In the genomic region with DNA sequence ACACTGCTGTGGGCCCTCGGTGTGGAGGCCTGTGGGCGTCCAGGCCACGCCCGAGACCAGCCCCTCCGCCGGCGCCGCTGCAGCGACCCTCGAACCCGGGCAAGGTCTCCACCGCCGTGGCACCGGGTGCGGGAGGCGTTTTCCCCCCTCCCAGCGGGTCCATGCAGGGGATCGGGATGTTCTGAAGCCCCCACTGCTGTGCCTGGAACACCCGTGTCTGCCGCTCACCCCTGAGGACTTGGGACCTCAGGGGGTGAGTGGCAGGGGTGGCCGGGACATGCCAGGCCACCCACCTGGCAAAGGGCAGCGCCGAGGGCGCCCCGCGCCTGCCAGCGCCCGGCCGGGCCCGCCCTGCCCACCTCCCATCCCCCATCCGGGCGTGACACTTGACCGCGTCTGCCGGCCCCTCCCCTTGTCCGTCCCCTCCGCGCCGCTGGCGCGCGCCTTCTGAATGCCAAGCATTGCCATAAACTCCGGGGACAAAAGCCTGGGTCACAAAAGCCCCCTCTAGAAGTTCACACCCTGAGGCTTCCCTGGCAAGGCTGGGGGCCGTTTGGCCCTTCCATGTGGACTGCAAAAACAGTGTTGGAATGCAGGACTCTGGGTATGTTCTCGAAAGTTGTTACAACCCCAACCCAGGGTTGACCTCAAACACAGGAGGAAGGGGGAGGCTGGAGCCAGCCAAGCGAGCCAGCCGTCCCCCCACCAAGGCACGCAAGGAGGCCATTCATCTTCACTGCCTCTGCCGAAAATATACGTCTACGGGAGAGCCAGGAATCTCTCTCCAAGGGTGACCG, we compare ENCODE assay signal across 8 cellular contexts. TPM values are rescaled to one million over a fixed set of nuclear protein-coding genes. Genes with fewer than 3 reads are reported as not detected.
DNase-seq lines count a peak whose midpoint lies in the region; ATAC-seq and TF ChIP-seq lines count a peak whose summit lies in the region.

No MANE protein-coding gene starts in this region.

- H3K27me3 Mint-ChIP-seq in CD4-positive, alpha-beta memory T cell: no peaks in the 10 kb centered on the region
- no peaks in the 10 kb centered on the region for H3K27me3 Mint-ChIP-seq in activated CD8-positive, alpha-beta memory T cell treated with anti-CD3 and anti-CD28 coated beads, Interleukin-2, amount 10 ng/mL, durations not matched to agents 7 days and 5 days
- H3K27me3 Mint-ChIP-seq in nephron (ENCODE audit: low read depth): no peaks in the 10 kb centered on the region

- peaks cover 4% of the 10 kb centered on the region for H3K4me1 ChIP-seq in CD4-positive, alpha-beta memory T cell (ENCODE audit: insufficient read depth, low read length)
- no peaks in the 10 kb centered on the region for H3K4me1 ChIP-seq in uterus

- TF ChIP-seq POLR2A in uterus (IDR thresholded peaks at IDR 0.05): no peak

- H3K36me3 Mint-ChIP-seq in CD4-positive, alpha-beta memory T cell: peaks cover 3 to 18% of the 10 kb centered on the region in 2 donors
- H3K36me3 Mint-ChIP-seq in activated CD8-positive, alpha-beta memory T cell treated with anti-CD3 and anti-CD28 coated beads, Interleukin-2, amount 10 ng/mL, durations not matched to agents 7 days and 5 days: peaks cover 3% of the 10 kb centered on the region
- no peaks in the 10 kb centered on the region for H3K36me3 Mint-ChIP-seq in nephron (ENCODE audit: low read depth)

- POLR2A ChIA-PET in CD4-positive, alpha-beta memory T cell (lab: Charles Lee; ENCODE audit: partially characterized antibody): interaction anchor here (0.6 to 1.4 kb wide), 4 partner anchors 10 to 357 kb away, joined by 3 to 7 read pairs (median 4); no protein-coding TSS in a partner anchor

- H3K4me1 Mint-ChIP-seq in CD4-positive, alpha-beta memory T cell: peaks cover 2 to 13% (median 4%) of the 10 kb centered on the region in 4 donors
- H3K4me1 Mint-ChIP-seq in activated CD8-positive, alpha-beta memory T cell treated with anti-CD3 and anti-CD28 coated beads, Interleukin-2, amount 10 ng/mL, durations not matched to agents 7 days and 5 days: peaks cover 6% of the 10 kb centered on the region
- peaks cover 80% of the 10 kb centered on the region for H3K4me1 Mint-ChIP-seq in nephron

- ATAC-seq in GM19351 (IDR thresholded peaks at IDR 0.05; ENCODE audit: unreplicated experiment): peak; percentile 37
- ATAC-seq in activated CD8-positive, alpha-beta memory T cell treated with anti-CD3 and anti-CD28 coated beads, Interleukin-2, amount 10 ng/mL, durations not matched to agents 7 days and 5 days: peak; percentile 12

- no peak for TF ChIP-seq CTCF in fibroblast of villous mesenchyme (IDR thresholded peaks at IDR 0.05; ENCODE audit: insufficient read depth, low read depth, low read length)
- no peak for TF ChIP-seq CTCF in nephron (IDR thresholded peaks at IDR 0.05; ENCODE audit: unreplicated experiment in 3 of 3)
- TF ChIP-seq CTCF in uterus (IDR thresholded peaks at IDR 0.05): no peak

- H3K27me3 ChIP-seq in CD4-positive, alpha-beta memory T cell (ENCODE audit: insufficient read depth, low read length): no peaks in the 10 kb centered on the region
- H3K27me3 ChIP-seq in uterus: no peaks in the 10 kb centered on the region

- peaks cover 0 to 5% (median 0%) of the 10 kb centered on the region in 8 donors for H3K9me3 Mint-ChIP-seq in CD4-positive, alpha-beta memory T cell
- H3K9me3 Mint-ChIP-seq in activated CD8-positive, alpha-beta memory T cell treated with anti-CD3 and anti-CD28 coated beads, Interleukin-2, amount 10 ng/mL, durations not matched to agents 7 days and 5 days (ENCODE audit: low read depth): no peaks in the 10 kb centered on the region
- no peaks in the 10 kb centered on the region for H3K9me3 Mint-ChIP-seq in nephron

- CTCF ChIA-PET in CD4-positive, alpha-beta memory T cell (lab: Charles Lee; ENCODE audit: partially characterized antibody): no interaction called here
- CTCF ChIA-PET in activated CD8-positive, alpha-beta memory T cell treated with anti-CD3 and anti-CD28 coated beads, Interleukin-2, amount 10 ng/mL, durations not matched to agents 7 days and 5 days (lab: Charles Lee): no interaction called here

- H3K27ac Mint-ChIP-seq in CD4-positive, alpha-beta memory T cell: peak overlapping the region in 2 of 7 donors; percentile 30 to 71
- peak overlapping the region; percentile 49 for H3K27ac Mint-ChIP-seq in activated CD8-positive, alpha-beta memory T cell treated with anti-CD3 and anti-CD28 coated beads, Interleukin-2, amount 10 ng/mL, durations not matched to agents 7 days and 5 days
- peak overlapping the region; percentile 85 to 99 (median 95) for H3K27ac Mint-ChIP-seq in nephron

- no peaks in the 10 kb centered on the region for H3K9me3 ChIP-seq in CD4-positive, alpha-beta memory T cell (ENCODE audit: control insufficient read depth in 1 of 2, low read length in 2 of 2)
- no peaks in the 10 kb centered on the region for H3K9me3 ChIP-seq in uterus

- peak overlapping the region; percentile 23 to 70 for H3K4me3 ChIP-seq in CD4-positive, alpha-beta memory T cell (ENCODE audit: low read length in 2 of 2)
- H3K4me3 ChIP-seq in fibroblast of villous mesenchyme (ENCODE audit: low read depth, low read length) (peak overlapping the region; percentile 62), uterus (peak overlapping the region; percentile 46 to 49)

- H3K27ac ChIP-seq in CD4-positive, alpha-beta memory T cell (ENCODE audit: low read depth, low read length): peak overlapping the region; percentile 53
- H3K27ac ChIP-seq in uterus: peak overlapping the region; percentile 93 to 95

- no peaks in the 10 kb centered on the region for H3K36me3 ChIP-seq in CD4-positive, alpha-beta memory T cell (ENCODE audit: insufficient read depth, low read length)
- no peaks in the 10 kb centered on the region for H3K36me3 ChIP-seq in uterus

- H3K4me3 Mint-ChIP-seq in CD4-positive, alpha-beta memory T cell: peak overlapping the region; percentile 53 to 83 (median 68)
- peak overlapping the region; percentile 77 for H3K4me3 Mint-ChIP-seq in activated CD8-positive, alpha-beta memory T cell treated with anti-CD3 and anti-CD28 coated beads, Interleukin-2, amount 10 ng/mL, durations not matched to agents 7 days and 5 days
- peak overlapping the region; percentile 93 to 96 (median 94) for H3K4me3 Mint-ChIP-seq in nephron

- intact Hi-C loops in CD4-positive, alpha-beta memory T cell (cut with micrococcal nuclease): loop anchor here (5.0 kb wide), 1 partner anchor 187 kb away; a partner anchor contains a TSS
- intact Hi-C loops in uterus (cut with DNase I; ENCODE audit: low total_unique reads): loop anchor here (10.0 kb wide), 1 partner anchor 184 kb away; a partner anchor contains a TSS

- no peak for DNase-seq in CD4-positive, alpha-beta memory T cell
- DNase-seq in Kasumi-1 (lab: John Stamatoyannopoulos, UW): peak; percentile 14
- DNase-seq in activated CD8-positive, alpha-beta memory T cell treated with anti-CD3 and anti-CD28 coated beads, Interleukin-2, amount 10 ng/mL, durations not matched to agents 7 days and 5 days: peak; percentile 58
- DNase-seq in fibroblast of villous mesenchyme (ENCODE audit: low read depth): peak; percentile 38
- peak; percentile 61 to 63 for DNase-seq in uterus
- no peak for DNase-seq in HPDE6-E6E7 (ENCODE audit: extremely low spot score)

RNA-seq across cellular contexts. Expression of a gene that starts 0.8 kb away (rescaled TPM):
- under 1 TPM; 0.36 to 0.38 TPM for total RNA-seq in CD4-positive, alpha-beta memory T cell
- polyA plus RNA-seq in CD4-positive, alpha-beta memory T cell: under 1 TPM; 0.03 to 0.10 TPM
- under 1 TPM; 0.33 to 0.44 TPM for total RNA-seq in activated CD8-positive, alpha-beta memory T cell treated with anti-CD3 and anti-CD28 coated beads, Interleukin-2, amount 10 ng/mL, durations not matched to agents 7 days and 5 days
- total RNA-seq in fibroblast of villous mesenchyme (6.0 and 6.1 TPM in 2 replicates), uterus (10 to 100 TPM in 2 of 4 donors, 1 to 10 TPM in 2; 2.6 to 19.4 (median 10.9) TPM)

Comparison
In these comparisons a context has a peak if more than half of its experiments do, and no peak if none do; other contexts are left out.
1. DNase-seq: peak in Kasumi-1 (2 of 2), activated CD8-positive, alpha-beta memory T cell treated with anti-CD3 and anti-CD28 coated beads, Interleukin-2, amount 10 ng/mL, durations not matched to agents 7 days and 5 days (single experiment), fibroblast of villous mesenchyme (single experiment) and uterus (2 of 2); none in CD4-positive, alpha-beta memory T cell (0 of 5) and HPDE6-E6E7 (single experiment).
2. Peak in every context shown above with its lines, with median percentiles within 50 percentile points of each other: H3K4me3 ChIP-seq and H3K4me3 Mint-ChIP-seq.